In the genomic region with DNA sequence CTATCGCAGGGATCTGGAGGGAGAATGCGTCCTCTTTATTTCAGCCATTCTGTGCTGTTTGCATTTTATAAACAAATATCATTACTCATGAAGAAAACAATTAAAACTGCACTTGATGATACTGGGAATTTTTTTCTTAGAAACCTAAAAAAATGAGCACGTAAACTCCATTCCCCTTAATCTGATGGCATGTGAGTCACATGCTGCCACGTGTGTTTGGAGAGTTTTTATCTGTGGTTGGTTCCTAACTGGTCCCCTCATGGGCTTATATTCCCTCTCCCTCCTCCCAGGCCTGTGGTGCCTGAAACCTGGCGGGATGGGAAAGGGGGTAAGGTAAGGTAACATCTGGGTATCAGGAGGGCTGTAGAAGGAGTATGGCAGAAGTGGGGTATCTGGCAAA, we compare ENCODE assay signal across 40 cellular contexts. TPM values are rescaled to one million over a fixed set of nuclear protein-coding genes. Genes with fewer than 3 reads are reported as not detected.
"Had no signal": no experiment of that assay in that cellular context is flagged by ENCODE, and none has a peak within 500 bp of the region (broad histone marks: within the 10 kb centered on the region; RNA-seq: fewer than 3 reads in every experiment).

No MANE protein-coding gene starts in this region.

- H3K4me1 ChIP-seq: adrenal gland, ascending aorta, breast epithelium, colonic mucosa, esophagus squamous epithelium, gastroesophageal sphincter had no signal

- H3K4me3 Mint-ChIP-seq: activated CD4-positive, alpha-beta memory T cell treated with anti-CD3 and anti-CD28 coated beads for 36 hours; activated CD4-positive, alpha-beta T cell treated with anti-CD3 and anti-CD28 coated beads for 36 hours; activated CD4-positive, alpha-beta T cell treated with anti-CD3 and anti-CD28 coated beads, Interleukin-2, amount 10 ng/mL, durations not matched to agents 24 days and 14 days; activated CD8-positive, alpha-beta memory T cell treated with anti-CD3 and anti-CD28 coated beads, Interleukin-2, amount 10 ng/mL, durations not matched to agents 7 days and 5 days; activated CD8-positive, alpha-beta T cell treated with anti-CD3 and anti-CD28 coated beads, Interleukin-2, amount 10 ng/mL, durations not matched to agents 7 days and 5 days; activated naive CD4-positive, alpha-beta T cell treated with anti-CD3 and anti-CD28 coated beads for 36 hours; activated naive CD4-positive, alpha-beta T cell treated with anti-CD3 and anti-CD28 coated beads, Interleukin-2, amount 50 U/mL, for 24 hours; activated naive CD8-positive, alpha-beta T cell treated with anti-CD3 and anti-CD28 coated beads for 36 hours; activated naive CD8-positive, alpha-beta T cell treated with anti-CD3 and anti-CD28 coated beads, Interleukin-2, amount 50 U/mL, for 24 hours; activated T-helper 1 cell treated with anti-CD3 and anti-CD28 coated beads, Interleukin-12 subunit alpha, Interleukin-12 subunit beta, Interleukin-2, Interleukin-4 antibody, amounts not matched to agents 30 ng/mL and 10 ng/mL and 1 ng/mL, durations not matched to agents 14 hours and 24 hours and 36 hours; brain; T-helper 17 cell; T-helper 2 cell treated with Interferon-gamma antibody and Interleukin-4, amounts not matched to agents 5 μg/mL and 100 μg/mL, for 36 hours had no signal

- H3K4me3 ChIP-seq: adrenal gland, ascending aorta, breast epithelium, cardiac muscle cell, colonic mucosa, esophagus squamous epithelium, gastroesophageal sphincter had no signal

- H3K9me3 ChIP-seq: adrenal gland, ascending aorta, breast epithelium, colonic mucosa, esophagus squamous epithelium had no signal

- H3K27me3 ChIP-seq: adrenal gland, ascending aorta, breast epithelium, cardiac muscle cell, colonic mucosa had no signal

- DNase-seq: activated CD4-positive, alpha-beta memory T cell treated with anti-CD3 and anti-CD28 coated beads for 36 hours; activated CD4-positive, alpha-beta T cell treated with anti-CD3 and anti-CD28 coated beads for 36 hours; activated CD4-positive, alpha-beta T cell treated with anti-CD3 and anti-CD28 coated beads, Interleukin-2, amount 10 ng/mL, durations not matched to agents 24 days and 14 days; activated CD4-positive, CD25-positive, alpha-beta regulatory T cell; activated CD4-positive, CD25-positive, alpha-beta regulatory T cell treated with anti-CD3 and anti-CD28 coated beads, Interleukin-2, amount 50 U/mL, for 72 hours; activated CD8-positive, alpha-beta memory T cell treated with anti-CD3 and anti-CD28 coated beads, Interleukin-2, amount 10 ng/mL, durations not matched to agents 7 days and 5 days; activated CD8-positive, alpha-beta memory T cell treated with anti-CD3 and anti-CD28 coated beads, Interleukin-2, amount 50 U/mL, for 4 hours; activated CD8-positive, alpha-beta T cell treated with anti-CD3 and anti-CD28 coated beads, Interleukin-2, amount 10 ng/mL, durations not matched to agents 7 days and 5 days; activated effector memory CD4-positive, alpha-beta T cell treated with anti-CD3 and anti-CD28 coated beads, Interleukin-2, amount 50 U/mL, for 16 hours; activated naive CD4-positive, alpha-beta T cell treated with anti-CD3 and anti-CD28 coated beads for 36 hours; activated naive CD8-positive, alpha-beta T cell treated with anti-CD3 and anti-CD28 coated beads for 36 hours; activated naive CD8-positive, alpha-beta T cell treated with anti-CD3 and anti-CD28 coated beads, Interleukin-2, amount 50 U/mL, for 24 hours; activated T-cell treated with anti-CD3 and anti-CD28 coated beads, Interleukin-2, amount 50 U/mL, for 1 hour; activated T-cell treated with anti-CD3 and anti-CD28 coated beads, Interleukin-2, amount 50 U/mL, for 48 hours; adrenal gland; central memory CD4-positive, alpha-beta T cell; cerebellar nuclear complex; colonic mucosa; effector CD8-positive, alpha-beta T cell; esophagus squamous epithelium; foreskin melanocyte; T-helper 1 cell; T-helper 17 cell; T1000 had no signal

- H3K36me3 ChIP-seq: adrenal gland, ascending aorta, breast epithelium, cardiac muscle cell, colonic mucosa, esophagus squamous epithelium, gastroesophageal sphincter, WERI-Rb-1 had no signal

- H3K27me3 Mint-ChIP-seq: activated CD4-positive, alpha-beta T cell treated with anti-CD3 and anti-CD28 coated beads for 36 hours; activated CD4-positive, alpha-beta T cell treated with anti-CD3 and anti-CD28 coated beads, Interleukin-2, amount 10 ng/mL, durations not matched to agents 24 days and 14 days; activated CD8-positive, alpha-beta memory T cell treated with anti-CD3 and anti-CD28 coated beads, Interleukin-2, amount 10 ng/mL, durations not matched to agents 7 days and 5 days; activated naive CD4-positive, alpha-beta T cell treated with anti-CD3 and anti-CD28 coated beads, Interleukin-2, amount 50 U/mL, for 24 hours; activated naive CD8-positive, alpha-beta T cell treated with anti-CD3 and anti-CD28 coated beads, Interleukin-2, amount 50 U/mL, for 24 hours; brain had no signal

- H3K27ac ChIP-seq: adrenal gland, ascending aorta, breast epithelium, cardiac muscle cell, colonic mucosa, epithelial cell of prostate, esophagus squamous epithelium, gastroesophageal sphincter, WERI-Rb-1 had no signal

- H3K27ac Mint-ChIP-seq: activated CD4-positive, alpha-beta memory T cell treated with anti-CD3 and anti-CD28 coated beads for 36 hours; activated CD4-positive, alpha-beta T cell treated with anti-CD3 and anti-CD28 coated beads for 36 hours; activated CD4-positive, alpha-beta T cell treated with anti-CD3 and anti-CD28 coated beads, Interleukin-2, amount 10 ng/mL, durations not matched to agents 24 days and 14 days; activated CD8-positive, alpha-beta memory T cell treated with anti-CD3 and anti-CD28 coated beads, Interleukin-2, amount 10 ng/mL, durations not matched to agents 7 days and 5 days; activated CD8-positive, alpha-beta T cell treated with anti-CD3 and anti-CD28 coated beads, Interleukin-2, amount 10 ng/mL, durations not matched to agents 7 days and 5 days; activated naive CD4-positive, alpha-beta T cell treated with anti-CD3 and anti-CD28 coated beads for 36 hours; activated naive CD8-positive, alpha-beta T cell treated with anti-CD3 and anti-CD28 coated beads for 36 hours; activated naive CD8-positive, alpha-beta T cell treated with anti-CD3 and anti-CD28 coated beads, Interleukin-2, amount 50 U/mL, for 24 hours; activated T-helper 1 cell treated with anti-CD3 and anti-CD28 coated beads, Interleukin-12 subunit alpha, Interleukin-12 subunit beta, Interleukin-2, Interleukin-4 antibody, amounts not matched to agents 30 ng/mL and 10 ng/mL and 1 ng/mL, durations not matched to agents 14 hours and 24 hours and 36 hours; activated T-helper 2 cell treated with anti-CD3 and anti-CD28 coated beads, Interferon-gamma antibody, Interleukin-2, Interleukin-4, amounts not matched to agents 10 μg/mL and 5 μg/mL and 100 μg/mL, durations not matched to agents 14 hours and 24 hours and 36 hours; T-helper 17 cell; T-helper 2 cell treated with Interferon-gamma antibody and Interleukin-4, amounts not matched to agents 5 μg/mL and 100 μg/mL, for 36 hours had no signal

- FAIRE-seq: endometrium, endothelial cell of umbilical vein had no signal

- H3K9me3 Mint-ChIP-seq: activated naive CD4-positive, alpha-beta T cell treated with anti-CD3 and anti-CD28 coated beads, Interleukin-2, amount 50 U/mL, for 24 hours; activated naive CD8-positive, alpha-beta T cell treated with anti-CD3 and anti-CD28 coated beads for 36 hours; activated naive CD8-positive, alpha-beta T cell treated with anti-CD3 and anti-CD28 coated beads, Interleukin-2, amount 50 U/mL, for 24 hours; activated T-helper 2 cell treated with anti-CD3 and anti-CD28 coated beads, Interferon-gamma antibody, Interleukin-2, Interleukin-4, amounts not matched to agents 10 μg/mL and 5 μg/mL and 100 μg/mL, durations not matched to agents 14 hours and 24 hours and 36 hours had no signal

- H3K4me1 Mint-ChIP-seq: activated CD4-positive, alpha-beta T cell treated with anti-CD3 and anti-CD28 coated beads for 36 hours; activated CD4-positive, alpha-beta T cell treated with anti-CD3 and anti-CD28 coated beads, Interleukin-2, amount 10 ng/mL, durations not matched to agents 24 days and 14 days; activated naive CD4-positive, alpha-beta T cell treated with anti-CD3 and anti-CD28 coated beads, Interleukin-2, amount 50 U/mL, for 24 hours; activated naive CD8-positive, alpha-beta T cell treated with anti-CD3 and anti-CD28 coated beads for 36 hours had no signal

- ATAC-seq: activated CD4-positive, alpha-beta T cell treated with anti-CD3 and anti-CD28 coated beads for 36 hours; activated CD8-positive, alpha-beta memory T cell treated with anti-CD3 and anti-CD28 coated beads, Interleukin-2, amount 10 ng/mL, durations not matched to agents 7 days and 5 days; activated CD8-positive, alpha-beta T cell treated with anti-CD3 and anti-CD28 coated beads, Interleukin-2, amount 10 ng/mL, durations not matched to agents 7 days and 5 days; activated naive CD8-positive, alpha-beta T cell treated with anti-CD3 and anti-CD28 coated beads, Interleukin-2, amount 50 U/mL, for 24 hours; gastroesophageal sphincter; T-helper 17 cell had no signal

- H3K36me3 Mint-ChIP-seq: activated CD4-positive, alpha-beta memory T cell treated with anti-CD3 and anti-CD28 coated beads for 36 hours; activated naive CD4-positive, alpha-beta T cell treated with anti-CD3 and anti-CD28 coated beads, Interleukin-2, amount 50 U/mL, for 24 hours; activated naive CD8-positive, alpha-beta T cell treated with anti-CD3 and anti-CD28 coated beads for 36 hours; brain had no signal

RNA-seq across cellular contexts. Expression of a gene that starts 6.5 kb away (rescaled TPM):
- total RNA-seq: activated CD4-positive, alpha-beta T cell treated with anti-CD3 and anti-CD28 coated beads, Interleukin-2, amount 10 ng/mL, durations not matched to agents 24 days and 14 days; activated T-helper 1 cell treated with anti-CD3 and anti-CD28 coated beads, Interleukin-12 subunit alpha, Interleukin-12 subunit beta, Interleukin-2, Interleukin-4 antibody, amounts not matched to agents 30 ng/mL and 10 ng/mL and 1 ng/mL, durations not matched to agents 14 hours and 24 hours and 36 hours; activated T-helper 2 cell treated with anti-CD3 and anti-CD28 coated beads, Interferon-gamma antibody, Interleukin-2, Interleukin-4, amounts not matched to agents 10 μg/mL and 5 μg/mL and 100 μg/mL, durations not matched to agents 14 hours and 24 hours and 36 hours; ascending aorta; dermis microvascular lymphatic vessel endothelial cell; endothelial cell of umbilical vein; esophagus squamous epithelium; glomerular endothelial cell had no signal
- polyA plus RNA-seq: fibroblast of lung had no signal
